8 cellular contexts compared by ENCODE assay signal in genomic region chr17:17682737-17683675, GRCh38. TPM values are rescaled to one million over a fixed set of nuclear protein-coding genes. Genes with fewer than 3 reads are reported as not detected.
DNase-seq lines count a peak whose midpoint lies in the region; ATAC-seq and TF ChIP-seq lines count a peak whose summit lies in the region.

No MANE protein-coding gene starts in this region.

- peak overlapping the region; percentile 62 for H3K4me3 ChIP-seq in lower leg skin (ENCODE audit: low read depth, poor library complexity, severe bottlenecking)

- DNase-seq in DMS53 (lab: John Stamatoyannopoulos, UW): peak; percentile 76
- peak; percentile 57 for DNase-seq in NCI-H1105 (lab: John Stamatoyannopoulos, UW)
- peak; percentile 81 for DNase-seq in activated CD4-positive, alpha-beta T cell treated with anti-CD3 and anti-CD28 coated beads for 48 hours
- peak; percentile 74 for DNase-seq in dermis blood vessel endothelial cell
- peak; percentile 45 to 91 for DNase-seq in lower leg skin (ENCODE audit: low spot score in 2 of 2)
- DNase-seq in stimulated activated CD4-positive, alpha-beta T cell treated with anti-CD3 and anti-CD28 coated beads, Interleukin-4, amount 100 ng/mL, for 4 hours: peak; percentile 65 to 69
- no peak for DNase-seq in NCI-H128 (lab: John Stamatoyannopoulos, UW; ENCODE audit: unreplicated experiment)

- ATAC-seq in GM21786 (IDR thresholded peaks at IDR 0.05; ENCODE audit: unreplicated experiment): peak; percentile 15

- TF ChIP-seq CTCF in lower leg skin (IDR thresholded peaks at IDR 0.05): no peak

- intact Hi-C loops in lower leg skin (cut with DNase I; ENCODE audit: low total_unique reads): loop anchor here (5.0 to 10.0 kb wide), 3 partner anchors 39 to 179 kb away; no protein-coding TSS in a partner anchor

- TF ChIP-seq POLR2A in lower leg skin (IDR thresholded peaks at IDR 0.05): no peak

- 3 to 4% methylated on average over 52 to 57 of the region's 57 CpGs for WGBS in lower leg skin, 2 donors

RNA-seq across cellular contexts. Expression of gene RAI1, which starts 1.7 kb away (rescaled TPM):
- total RNA-seq in dermis blood vessel endothelial cell (10.4 and 17.9 TPM in 2 replicates), lower leg skin (10 to 100 TPM; 19.4 to 38.2 (median 35.3) TPM)
